Comparison of ENCODE assay signal across 23 cellular contexts in the genomic region with DNA sequence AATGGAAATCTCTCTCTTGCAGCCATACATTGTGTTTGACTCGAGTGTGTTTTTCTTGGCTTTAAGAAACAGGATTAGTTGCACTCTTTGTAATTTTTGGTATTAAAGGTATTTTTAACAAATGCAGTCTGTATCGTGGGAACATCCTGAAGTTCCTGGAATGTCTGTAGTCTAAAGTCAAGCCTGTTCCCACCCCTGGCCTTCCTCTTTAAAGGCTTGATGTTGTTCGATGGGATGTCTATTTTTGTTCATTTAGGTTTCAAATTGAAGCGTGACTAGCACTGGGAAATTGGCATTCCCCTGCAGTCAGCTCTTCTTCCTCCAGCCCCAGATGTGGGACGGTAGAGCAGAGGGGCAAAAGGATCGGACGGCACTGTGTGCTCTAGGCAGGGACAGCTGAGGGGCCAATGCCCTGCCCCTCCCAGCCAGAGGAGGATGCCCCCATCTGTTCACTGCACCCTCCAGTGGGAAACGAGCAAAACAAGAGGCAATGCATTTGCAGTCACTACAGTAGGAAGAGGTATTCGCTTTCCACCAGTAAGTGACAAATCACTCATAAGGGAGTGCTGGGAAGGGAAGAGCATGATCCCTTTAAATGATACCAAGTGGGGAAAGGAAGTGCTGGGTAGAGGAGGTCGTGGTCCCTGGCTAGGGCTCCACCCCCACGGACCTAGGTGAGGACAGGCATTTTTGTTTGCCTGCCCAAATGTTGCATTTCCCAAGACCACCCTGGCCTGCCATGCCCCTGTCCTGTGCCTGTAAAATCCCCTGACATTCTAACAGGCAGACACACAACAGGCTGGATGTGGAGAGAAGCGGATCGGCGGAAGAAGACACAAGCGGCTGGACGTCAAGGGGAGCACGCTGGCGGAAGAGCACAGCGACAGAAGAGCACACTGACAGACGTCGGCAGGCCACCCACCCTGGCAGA. TPM values are rescaled to one million over a fixed set of nuclear protein-coding genes. Genes with fewer than 3 reads are reported as not detected.
A peak's percentile ranks its signal among the peaks of the same experiment; 100 is the strongest.
DNase-seq lines count a peak whose midpoint lies in the region; ATAC-seq, FAIRE-seq and TF ChIP-seq lines count a peak whose summit lies in the region.
"Had no signal": no experiment of that assay in that cellular context is flagged by ENCODE, and none has a peak within 500 bp of the region (broad histone marks: within the 10 kb centered on the region; RNA-seq: fewer than 3 reads in every experiment).

No MANE protein-coding gene starts in this region.

- H3K4me1 ChIP-seq in left ventricle myocardium inferior: peaks cover 36% of the 10 kb centered on the region

- no peak overlapping the region for H3K4me3 Mint-ChIP-seq in activated CD8-positive, alpha-beta T cell treated with anti-CD3 and anti-CD28 coated beads for 36 hours
- H3K4me3 Mint-ChIP-seq: central memory CD8-positive, alpha-beta T cell; T-helper 2 cell treated with Interferon-gamma antibody and Interleukin-4, amounts not matched to agents 5 μg/mL and 100 μg/mL, for 36 hours had no signal

- H3K9me3 Mint-ChIP-seq in activated CD8-positive, alpha-beta T cell treated with anti-CD3 and anti-CD28 coated beads for 36 hours: no peaks in the 10 kb centered on the region
- H3K9me3 Mint-ChIP-seq: central memory CD8-positive, alpha-beta T cell; T-helper 2 cell treated with Interferon-gamma antibody and Interleukin-4, amounts not matched to agents 5 μg/mL and 100 μg/mL, for 36 hours had no signal

- ATAC-seq in activated CD8-positive, alpha-beta T cell treated with anti-CD3 and anti-CD28 coated beads for 36 hours: no peak
- no peak for ATAC-seq in HG03159 (IDR thresholded peaks at IDR 0.05; ENCODE audit: unreplicated experiment)
- ATAC-seq: heart right ventricle had no signal

- TF ChIP-seq CTCF in left ventricle myocardium inferior (IDR thresholded peaks at IDR 0.05; ENCODE audit: borderline replicate concordance): no peak
- no peak for TF ChIP-seq CTCF in cardiac fibroblast (IDR thresholded peaks at IDR 0.05; ENCODE audit: low read depth, low read length)
- no peak for TF ChIP-seq CTCF in activated CD8-positive, alpha-beta T cell treated with anti-CD3 and anti-CD28 coated beads for 36 hours (IDR thresholded peaks at IDR 0.05)

- no peaks in the 10 kb centered on the region for H3K27me3 ChIP-seq in left ventricle myocardium inferior (ENCODE audit: low read depth)
- H3K27me3 ChIP-seq: transverse colon had no signal

- POLR2A ChIA-PET in activated CD8-positive, alpha-beta T cell treated with anti-CD3 and anti-CD28 coated beads for 36 hours (lab: Charles Lee): no interaction called here

- H3K27ac ChIP-seq in left ventricle myocardium inferior (replicated peaks): peak overlapping the region; percentile 64
- H3K27ac ChIP-seq: KMS-11, transverse colon had no signal

- H3K27me3 Mint-ChIP-seq in activated CD8-positive, alpha-beta T cell treated with anti-CD3 and anti-CD28 coated beads for 36 hours: peaks cover 1% of the 10 kb centered on the region

- H3K27ac Mint-ChIP-seq in activated CD8-positive, alpha-beta T cell treated with anti-CD3 and anti-CD28 coated beads for 36 hours: no peak overlapping the region
- H3K27ac Mint-ChIP-seq: T-helper 2 cell treated with Interferon-gamma antibody and Interleukin-4, amounts not matched to agents 5 μg/mL and 100 μg/mL, for 36 hours had no signal

- intact Hi-C loops in left ventricle myocardium inferior (cut with micrococcal nuclease) (no loop called here), cardiac septum (cut with DNase I) (loop anchor here (10.0 kb wide), 1 partner anchor 48 kb away; a partner anchor contains a TSS)
- intact Hi-C loops in activated CD8-positive, alpha-beta T cell treated with anti-CD3 and anti-CD28 coated beads for 36 hours (cut with micrococcal nuclease): no loop called here

- peak; percentile 87 for FAIRE-seq in urothelium cell line (lab: Jason Lieb, UNC)
- FAIRE-seq: kidney had no signal

- no peaks in the 10 kb centered on the region for H3K36me3 ChIP-seq in left ventricle myocardium inferior
- H3K36me3 ChIP-seq: heart right ventricle, transverse colon had no signal

- H3K36me3 Mint-ChIP-seq in activated CD8-positive, alpha-beta T cell treated with anti-CD3 and anti-CD28 coated beads for 36 hours (ENCODE audit: low read depth): no peaks in the 10 kb centered on the region

- H3K9me3 ChIP-seq in left ventricle myocardium inferior (replicated peaks): peaks cover 4% of the 10 kb centered on the region
- H3K9me3 ChIP-seq: transverse colon had no signal

- no peaks in the 10 kb centered on the region for H3K4me1 Mint-ChIP-seq in activated CD8-positive, alpha-beta T cell treated with anti-CD3 and anti-CD28 coated beads for 36 hours (ENCODE audit: low read depth)
- H3K4me1 Mint-ChIP-seq: central memory CD8-positive, alpha-beta T cell had no signal

- no peak overlapping the region for H3K4me3 ChIP-seq in left ventricle myocardium inferior
- no peak overlapping the region for H3K4me3 ChIP-seq in cardiac fibroblast (replicated peaks in 1 of 2; ENCODE audit: low read depth in 2 of 2, low read length in 2 of 2)
- H3K4me3 ChIP-seq: heart right ventricle, transverse colon had no signal

- CTCF ChIA-PET in activated CD8-positive, alpha-beta T cell treated with anti-CD3 and anti-CD28 coated beads for 36 hours (lab: Charles Lee): no interaction called here

- no peak for DNase-seq in left ventricle myocardium inferior
- no peak for DNase-seq in cardiac septum (ENCODE audit: low spot score)
- DNase-seq in cardiac fibroblast (ENCODE audit: low read depth in 2 of 2): peak; percentile 57 to 88
- peak; percentile 51 for DNase-seq in iris pigment epithelial cell (ENCODE audit: low read depth)
- DNase-seq in urothelium cell line (ENCODE audit: low spot score): no peak
- DNase-seq in GM19238 (ENCODE audit: insufficient read length, low spot score): no peak
- no peak for DNase-seq in activated CD8-positive, alpha-beta T cell treated with anti-CD3 and anti-CD28 coated beads for 36 hours
- DNase-seq: 8988T; activated CD4-positive, alpha-beta T cell treated with anti-CD3 and anti-CD28 coated beads for 4 hours; activated naive CD4-positive, alpha-beta T cell treated with anti-CD3 and anti-CD28 coated beads, Interleukin-2, amount 50 U/mL, for 16 hours; activated T-cell treated with anti-CD3 and anti-CD28 coated beads for 4 hours; Calu3; heart right ventricle; kidney; mesendoderm; NCI-H2171 treated with DMSO at 0.1 percent for 48 hours; NK-92 treated with Interleukin-12 subunit alpha and Interleukin-12 subunit beta, amount 100 ng/mL, for 24 hours; occipital lobe; transverse colon had no signal

RNA-seq across cellular contexts. Expression of a gene that starts 47.4 kb away (rescaled TPM):
- total RNA-seq in left ventricle myocardium inferior: 141 TPM
- total RNA-seq in cardiac septum: 191 TPM
- total RNA-seq in activated CD8-positive, alpha-beta T cell treated with anti-CD3 and anti-CD28 coated beads for 36 hours: 1 to 10 TPM; 1.3 to 1.5 TPM

RNA-seq across cellular contexts. Expression of a gene that starts 56.4 kb away (rescaled TPM):
- total RNA-seq in left ventricle myocardium inferior (not detected), cardiac septum (5.5 TPM)
- not detected for total RNA-seq in activated CD8-positive, alpha-beta T cell treated with anti-CD3 and anti-CD28 coated beads for 36 hours
- total RNA-seq: Calu3 had no signal

Comparison
In these comparisons a context has a peak if more than half of its experiments do, and no peak if none do; other contexts are left out.
1. DNase-seq: peak in cardiac fibroblast (2 of 2) and iris pigment epithelial cell (single experiment); none in left ventricle myocardium inferior (single experiment), cardiac septum (single experiment), urothelium cell line (single experiment), GM19238 (single experiment) and activated CD8-positive, alpha-beta T cell treated with anti-CD3 and anti-CD28 coated beads for 36 hours (single experiment).
2. RNA of a gene that starts 47.4 kb away (total RNA-seq): 191 TPM in cardiac septum (single experiment) and 141 TPM in left ventricle myocardium inferior (single experiment); 1.3 to 1.5 TPM in activated CD8-positive, alpha-beta T cell treated with anti-CD3 and anti-CD28 coated beads for 36 hours; every median in the first group is over 10 times any median in the second.